9 cellular contexts compared by ENCODE assay signal in the genomic region with DNA sequence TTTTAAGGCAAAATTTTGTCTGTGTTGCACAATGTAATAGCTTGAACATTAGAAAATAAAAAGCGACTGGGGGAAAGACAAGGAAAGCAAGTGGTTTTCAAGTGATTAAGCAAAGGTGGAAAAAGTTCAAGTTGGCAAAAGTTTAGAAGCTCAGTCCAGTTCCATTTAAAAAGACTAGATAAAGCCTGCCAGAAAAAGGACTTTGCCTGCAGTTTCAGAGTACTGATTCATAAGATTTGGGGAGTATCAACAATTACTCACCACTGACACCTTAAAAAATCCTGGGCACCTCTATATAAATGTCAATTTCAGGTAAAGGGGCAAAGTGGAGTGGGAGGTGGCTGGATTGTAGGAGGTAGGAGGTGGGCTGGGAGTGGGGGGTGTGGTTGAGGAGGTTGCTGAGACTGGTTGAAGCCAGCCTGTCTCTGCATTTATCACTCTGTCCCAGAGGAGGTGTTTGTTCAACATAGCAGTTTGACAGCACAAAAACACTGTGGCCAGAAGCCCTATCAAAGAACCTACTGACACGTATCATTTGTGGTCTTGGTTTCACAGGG. TPM values are rescaled to one million over a fixed set of nuclear protein-coding genes. Genes with fewer than 3 reads are reported as not detected.
DNase-seq lines count a peak whose midpoint lies in the region; ATAC-seq, FAIRE-seq and TF ChIP-seq lines count a peak whose summit lies in the region.
"Had no signal": no experiment of that assay in that cellular context is flagged by ENCODE, and none has a peak within 500 bp of the region (broad histone marks: within the 10 kb centered on the region; RNA-seq: fewer than 3 reads in every experiment).

No MANE protein-coding gene starts in this region.

- H3K4me1 Mint-ChIP-seq in osteocyte (ENCODE audit: unreplicated experiment): peaks cover 87% of the 10 kb centered on the region
- peaks cover 43% of the 10 kb centered on the region for H3K4me1 Mint-ChIP-seq in activated T-helper 1 cell treated with anti-CD3 and anti-CD28 coated beads, Interleukin-12 subunit alpha, Interleukin-12 subunit beta, Interleukin-2, Interleukin-4 antibody, amounts not matched to agents 30 ng/mL and 10 ng/mL and 1 ng/mL, durations not matched to agents 14 hours and 24 hours and 36 hours (ENCODE audit: low read depth)

- DNase-seq in DND-41 (no peak), RCC 7860 (ENCODE audit: low spot score) (no peak), fibroblast of peridontal ligament (ENCODE audit: extremely low read depth) (peak; percentile 83), osteocyte (ENCODE audit: extremely low spot score, unreplicated experiment) (no peak), HTR-8/SVneo (ENCODE audit: insufficient read length, low spot score) (no peak)
- no peak for DNase-seq in activated CD4-positive, alpha-beta T cell treated with anti-CD3 and anti-CD28 coated beads for 4 hours
- no peak for DNase-seq in activated T-helper 1 cell treated with anti-CD3 and anti-CD28 coated beads, Interleukin-12 subunit alpha, Interleukin-12 subunit beta, Interleukin-2, Interleukin-4 antibody, amounts not matched to agents 30 ng/mL and 10 ng/mL and 1 ng/mL, durations not matched to agents 14 hours and 24 hours and 36 hours (ENCODE audit: low spot score)
- DNase-seq: stimulated activated CD4-positive, alpha-beta T cell treated with anti-CD3 and anti-CD28 coated beads, Interleukin-4, amount 100 ng/mL, for 1 hour had no signal

- no peak overlapping the region for H3K4me2 ChIP-seq in DND-41 (ENCODE audit: insufficient read depth, low read length)

- H3K9ac ChIP-seq in DND-41 (ENCODE audit: low read depth, low read length): no peak overlapping the region

- H4K20me1 ChIP-seq in DND-41 (ENCODE audit: insufficient read depth, low read length): no peaks in the 10 kb centered on the region

- H3K27ac Mint-ChIP-seq in osteocyte (ENCODE audit: unreplicated experiment): peak overlapping the region; percentile 54
- no peak overlapping the region for H3K27ac Mint-ChIP-seq in activated T-helper 1 cell treated with anti-CD3 and anti-CD28 coated beads, Interleukin-12 subunit alpha, Interleukin-12 subunit beta, Interleukin-2, Interleukin-4 antibody, amounts not matched to agents 30 ng/mL and 10 ng/mL and 1 ng/mL, durations not matched to agents 14 hours and 24 hours and 36 hours

- no peak overlapping the region for H3K27ac ChIP-seq in DND-41 (ENCODE audit: low read length)

- TF ChIP-seq CTCF in DND-41 (IDR thresholded peaks at IDR 0.05; ENCODE audit: borderline replicate concordance, extremely low read depth, low read length, poor library complexity, severe bottlenecking) (no peak), osteocyte (IDR thresholded peaks at IDR 0.05) (no peak)

- H3K27me3 ChIP-seq in DND-41 (ENCODE audit: insufficient read depth, low read length, poor library complexity): no peaks in the 10 kb centered on the region

- H3K4me3 ChIP-seq in DND-41 (ENCODE audit: low read depth in 1 of 2, low read length in 2 of 2): no peak overlapping the region

- 0 out of 3 replicates have a peak, but pooled peaks have one; percentile 39 for ATAC-seq in DND-41 (ENCODE audit: insufficient read depth, low read depth)
- ATAC-seq in GM18858 (IDR thresholded peaks at IDR 0.05; ENCODE audit: unreplicated experiment): no peak

- peaks cover 14% of the 10 kb centered on the region for H3K36me3 Mint-ChIP-seq in osteocyte (ENCODE audit: unreplicated experiment)
- peaks cover 1% of the 10 kb centered on the region for H3K36me3 Mint-ChIP-seq in activated T-helper 1 cell treated with anti-CD3 and anti-CD28 coated beads, Interleukin-12 subunit alpha, Interleukin-12 subunit beta, Interleukin-2, Interleukin-4 antibody, amounts not matched to agents 30 ng/mL and 10 ng/mL and 1 ng/mL, durations not matched to agents 14 hours and 24 hours and 36 hours (ENCODE audit: low read depth)

- no peaks in the 10 kb centered on the region for H3K9me3 ChIP-seq in DND-41 (ENCODE audit: insufficient read depth, low read length, severe bottlenecking)

- no peaks in the 10 kb centered on the region for H3K27me3 Mint-ChIP-seq in osteocyte (ENCODE audit: unreplicated experiment)
- peaks cover 14% of the 10 kb centered on the region for H3K27me3 Mint-ChIP-seq in activated T-helper 1 cell treated with anti-CD3 and anti-CD28 coated beads, Interleukin-12 subunit alpha, Interleukin-12 subunit beta, Interleukin-2, Interleukin-4 antibody, amounts not matched to agents 30 ng/mL and 10 ng/mL and 1 ng/mL, durations not matched to agents 14 hours and 24 hours and 36 hours (ENCODE audit: insufficient read depth)

- peak; percentile 73 for FAIRE-seq in RCC 7860 (lab: Jason Lieb, UNC)
- no peak for FAIRE-seq in HTR-8/SVneo (lab: Jason Lieb, UNC)

- H2AFZ ChIP-seq in DND-41 (ENCODE audit: low read depth, low read length): no peak overlapping the region

- H3K4me1 ChIP-seq in DND-41 (ENCODE audit: insufficient read depth, low read length): peaks cover under 1% of the 10 kb centered on the region; the same call in 1 of the 2 replicates

- intact Hi-C loops in activated T-helper 1 cell treated with anti-CD3 and anti-CD28 coated beads, Interleukin-12 subunit alpha, Interleukin-12 subunit beta, Interleukin-2, Interleukin-4 antibody, amounts not matched to agents 30 ng/mL and 10 ng/mL and 1 ng/mL, durations not matched to agents 14 hours and 24 hours and 36 hours (cut with micrococcal nuclease): loop anchor here (1.0 kb wide), 1 partner anchor 10 kb away; no protein-coding TSS in a partner anchor

- peaks cover 35% of the 10 kb centered on the region for H3K79me2 ChIP-seq in DND-41 (ENCODE audit: insufficient read depth, low read length)

- no peaks in the 10 kb centered on the region for H3K9me3 Mint-ChIP-seq in osteocyte (ENCODE audit: unreplicated experiment)
- H3K9me3 Mint-ChIP-seq in activated T-helper 1 cell treated with anti-CD3 and anti-CD28 coated beads, Interleukin-12 subunit alpha, Interleukin-12 subunit beta, Interleukin-2, Interleukin-4 antibody, amounts not matched to agents 30 ng/mL and 10 ng/mL and 1 ng/mL, durations not matched to agents 14 hours and 24 hours and 36 hours: no peaks in the 10 kb centered on the region

- no peaks in the 10 kb centered on the region for H3K36me3 ChIP-seq in DND-41 (ENCODE audit: insufficient read depth, low read length)

- no peak overlapping the region for H3K4me3 Mint-ChIP-seq in osteocyte (ENCODE audit: unreplicated experiment)
- H3K4me3 Mint-ChIP-seq in activated T-helper 1 cell treated with anti-CD3 and anti-CD28 coated beads, Interleukin-12 subunit alpha, Interleukin-12 subunit beta, Interleukin-2, Interleukin-4 antibody, amounts not matched to agents 30 ng/mL and 10 ng/mL and 1 ng/mL, durations not matched to agents 14 hours and 24 hours and 36 hours: no peak overlapping the region

RNA-seq across cellular contexts. Expression of gene ZEB2, which starts 14.6 kb away (rescaled TPM):
- 126 and 139 TPM in 2 replicates for total RNA-seq in osteocyte
- total RNA-seq in activated T-helper 1 cell treated with anti-CD3 and anti-CD28 coated beads, Interleukin-12 subunit alpha, Interleukin-12 subunit beta, Interleukin-2, Interleukin-4 antibody, amounts not matched to agents 30 ng/mL and 10 ng/mL and 1 ng/mL, durations not matched to agents 14 hours and 24 hours and 36 hours: 25.1 and 27.8 TPM in 2 replicates
